ENCODE assay signal across 1 cellular context in genomic region chr3:108887137-108887536, GRCh38.
TF ChIP-seq lines count a peak whose summit lies in the region.

No MANE protein-coding gene starts in this region.

TF ChIP-seq in SK-N-SH treated with all-trans-retinoic acid at 6 μM for 48 hours, 23 proteins besides CTCF, POLR2A, EP300 and RAD21 (continued from another document):
- TF ChIP-seq PATZ1 (CRISPR knock-in tag; IDR thresholded peaks at IDR 0.05; ENCODE audit: borderline replicate concordance), result no peak
- TF ChIP-seq GLIS3 (CRISPR knock-in tag; IDR thresholded peaks at IDR 0.05), result no peak
- TF ChIP-seq SNAI2 (CRISPR knock-in tag; IDR thresholded peaks at IDR 0.05), result no peak
- no peak for TF ChIP-seq TCF4 (CRISPR knock-in tag; IDR thresholded peaks at IDR 0.05; ENCODE audit: borderline replicate concordance)
